8 cellular contexts compared by ENCODE assay signal in genomic region chr4:68271851-68272756, GRCh38. TPM values are rescaled to one million over a fixed set of nuclear protein-coding genes. Genes with fewer than 3 reads are reported as not detected.
DNase-seq lines count a peak whose midpoint lies in the region; ATAC-seq and TF ChIP-seq lines count a peak whose summit lies in the region.

No MANE protein-coding gene starts in this region.

- peaks cover 0 to 4% (median 2%) of the 10 kb centered on the region in 3 donors for H3K27me3 Mint-ChIP-seq in CD14-positive monocyte (ENCODE audit: low read depth in 3 of 3)
- H3K27me3 Mint-ChIP-seq in activated naive CD8-positive, alpha-beta T cell treated with anti-CD3 and anti-CD28 coated beads for 36 hours, result peaks cover 12% of the 10 kb centered on the region

- no peaks in the 10 kb centered on the region for H3K27me3 ChIP-seq in MG63
- H3K27me3 ChIP-seq in left ventricle myocardium inferior (ENCODE audit: low read depth), result peaks cover 12% of the 10 kb centered on the region

- H3K27ac ChIP-seq in left ventricle myocardium inferior (replicated peaks), result no peak overlapping the region

- H3K9me3 ChIP-seq in MG63 (no peaks in the 10 kb centered on the region), left ventricle myocardium inferior (replicated peaks) (no peaks in the 10 kb centered on the region)

- no peaks in the 10 kb centered on the region for H3K4me1 ChIP-seq in left ventricle myocardium inferior

- peaks cover 18% of the 10 kb centered on the region for H3K4me1 Mint-ChIP-seq in CD14-positive monocyte
- peaks cover 8% of the 10 kb centered on the region for H3K4me1 Mint-ChIP-seq in activated naive CD8-positive, alpha-beta T cell treated with anti-CD3 and anti-CD28 coated beads for 36 hours

- intact Hi-C loops in CD14-positive monocyte (cut with micrococcal nuclease) (loop anchor here in 1 of 2 donors (10.0 kb wide), 1 partner anchor 103 kb away; no protein-coding TSS in a partner anchor), left ventricle myocardium inferior (cut with micrococcal nuclease) (loop anchor here (2.0 kb wide), 1 partner anchor 105 kb away; no protein-coding TSS in a partner anchor), sciatic nerve (cut with DNase I) (loop anchor here (10.0 kb wide), 1 partner anchor 103 kb away; no protein-coding TSS in a partner anchor)

- H3K36me3 Mint-ChIP-seq in CD14-positive monocyte, result no peaks in the 10 kb centered on the region
- H3K36me3 Mint-ChIP-seq in activated naive CD8-positive, alpha-beta T cell treated with anti-CD3 and anti-CD28 coated beads for 36 hours, result no peaks in the 10 kb centered on the region

- H3K27ac Mint-ChIP-seq in CD14-positive monocyte, result no peak overlapping the region
- no peak overlapping the region for H3K27ac Mint-ChIP-seq in activated naive CD8-positive, alpha-beta T cell treated with anti-CD3 and anti-CD28 coated beads for 36 hours

- no peaks in the 10 kb centered on the region for H3K36me3 ChIP-seq in MG63
- H3K36me3 ChIP-seq in left ventricle myocardium inferior, result no peaks in the 10 kb centered on the region

- H3K9me3 Mint-ChIP-seq in CD14-positive monocyte, result peaks cover 2 to 12% (median 4%) of the 10 kb centered on the region in 7 donors
- H3K9me3 Mint-ChIP-seq in activated naive CD8-positive, alpha-beta T cell treated with anti-CD3 and anti-CD28 coated beads for 36 hours, result no peaks in the 10 kb centered on the region

- H3K4me3 ChIP-seq in MG63 (0 out of 2 replicates have a peak overlapping the region, but pooled peaks have one; percentile 11), left ventricle myocardium inferior (peak overlapping the region; percentile 41)

- peak overlapping the region; percentile 31 to 68 for H3K4me3 Mint-ChIP-seq in CD14-positive monocyte
- H3K4me3 Mint-ChIP-seq in activated naive CD8-positive, alpha-beta T cell treated with anti-CD3 and anti-CD28 coated beads for 36 hours, result peak overlapping the region; percentile 62

- ATAC-seq in HG02571 (IDR thresholded peaks at IDR 0.05; ENCODE audit: unreplicated experiment) (peak; percentile 61), sciatic nerve (peak; percentile 76)

- no peak for DNase-seq in CD14-positive monocyte (ENCODE audit: low spot score)
- peak; percentile 1 for DNase-seq in MG63
- no peak for DNase-seq in activated naive CD8-positive, alpha-beta T cell treated with anti-CD3 and anti-CD28 coated beads for 36 hours
- DNase-seq in left ventricle myocardium inferior, result no peak
- DNase-seq in sciatic nerve (ENCODE audit: low spot score), result no peak
- DNase-seq in SHP77 treated with DMSO at 0.1 percent for 48 hours (lab: John Stamatoyannopoulos, UW), result no peak

- TF ChIP-seq CTCF in CD14-positive monocyte (IDR thresholded peaks at IDR 0.05) (peak; percentile 74), GM12872 (IDR thresholded peaks at IDR 0.05; ENCODE audit: insufficient read depth, low read depth, low read length) (peak; percentile 51), left ventricle myocardium inferior (IDR thresholded peaks at IDR 0.05; ENCODE audit: borderline replicate concordance) (peak; percentile 82)

RNA-seq across cellular contexts. Expression of gene TMPRSS11B, which starts 26.6 kb away (rescaled TPM):
- not detected for polyA plus RNA-seq in CD14-positive monocyte
- total RNA-seq in MG63 (2014; rRNA removed; shearing (Covaris generic); ENCODE audit: low replicate concordance), result not detected in 2 replicates
- total RNA-seq in activated naive CD8-positive, alpha-beta T cell treated with anti-CD3 and anti-CD28 coated beads for 36 hours, result not detected
- total RNA-seq in left ventricle myocardium inferior (not detected), sciatic nerve (not detected)
